In genomic region chr7:85972504-85973141, GRCh38 we compare ENCODE assay signal across 29 cellular contexts.
"Had no signal": no experiment of that assay in that cellular context is flagged by ENCODE, and none has a peak within 500 bp of the region (broad histone marks: within the 10 kb centered on the region; RNA-seq: fewer than 3 reads in every experiment).

No MANE protein-coding gene starts in this region.

- H3K36me3 Mint-ChIP-seq: activated CD8-positive, alpha-beta memory T cell treated with anti-CD3 and anti-CD28 coated beads, Interleukin-2, amount 10 ng/mL, durations not matched to agents 7 days and 5 days; activated naive CD4-positive, alpha-beta T cell treated with anti-CD3 and anti-CD28 coated beads, Interleukin-2, amount 50 U/mL, for 24 hours; mesothelial cell of epicardium; naive B cell had no signal

- H3K36me3 ChIP-seq: breast epithelium, esophagus muscularis mucosa, ovary, prostate gland, transverse colon, vagina had no signal

- H3K4me3 Mint-ChIP-seq: activated CD4-positive, alpha-beta memory T cell treated with anti-CD3 and anti-CD28 coated beads, Interleukin-2, amount 10 ng/mL, durations not matched to agents 7 days and 5 days; activated CD4-positive, alpha-beta T cell treated with anti-CD3 and anti-CD28 coated beads, Interleukin-2, amount 10 ng/mL, durations not matched to agents 24 days and 14 days; activated CD8-positive, alpha-beta memory T cell treated with anti-CD3 and anti-CD28 coated beads, Interleukin-2, amount 10 ng/mL, durations not matched to agents 7 days and 5 days; activated naive CD4-positive, alpha-beta T cell treated with anti-CD3 and anti-CD28 coated beads, Interleukin-2, amount 50 U/mL, for 24 hours; activated naive CD8-positive, alpha-beta T cell treated with anti-CD3 and anti-CD28 coated beads, Interleukin-2, amount 50 U/mL, for 24 hours; mesothelial cell of epicardium; naive B cell; nephron progenitor cell had no signal

- DNase-seq: activated CD4-positive, alpha-beta memory T cell treated with anti-CD3 and anti-CD28 coated beads, Interleukin-2, amount 10 ng/mL, durations not matched to agents 7 days and 5 days; activated CD4-positive, alpha-beta T cell treated with anti-CD3 and anti-CD28 coated beads, Interleukin-2, amount 10 ng/mL, durations not matched to agents 24 days and 14 days; activated CD4-positive, CD25-positive, alpha-beta regulatory T cell treated with anti-CD3 and anti-CD28 coated beads, Interleukin-2, amount 50 U/mL, for 72 hours; activated CD8-positive, alpha-beta memory T cell treated with anti-CD3 and anti-CD28 coated beads, Interleukin-2, amount 10 ng/mL, durations not matched to agents 7 days and 5 days; activated naive CD8-positive, alpha-beta T cell treated with anti-CD3 and anti-CD28 coated beads, Interleukin-2, amount 50 U/mL, for 24 hours; activated T-cell treated with anti-CD3 and anti-CD28 coated beads, Interleukin-2, amount 50 U/mL, for 48 hours; amygdala; central memory CD4-positive, alpha-beta T cell; dermis blood vessel endothelial cell; effector CD4-positive, alpha-beta T cell; foreskin keratinocyte; left ventricle myocardium superior; mammary epithelial cell; naive B cell; nephron progenitor cell; ovary; retina; stimulated activated CD4-positive, alpha-beta T cell treated with anti-CD3 and anti-CD28 coated beads, Interleukin-1b, Interleukin-23, amount 100 ng/mL, for 48 hours; stimulated activated naive CD4-positive, alpha-beta T cell treated with Interleukin-2 at 50 U/mL for 16 hours; T-helper 2 cell; transverse colon had no signal

- H3K9me3 ChIP-seq: breast epithelium, esophagus muscularis mucosa, ovary, prostate gland, transverse colon, vagina had no signal

- H3K9me3 Mint-ChIP-seq: activated CD4-positive, alpha-beta T cell treated with anti-CD3 and anti-CD28 coated beads, Interleukin-2, amount 10 ng/mL, durations not matched to agents 24 days and 14 days; mesothelial cell of epicardium; naive B cell; nephron progenitor cell had no signal

- H3K4me1 ChIP-seq: breast epithelium, esophagus muscularis mucosa, foreskin keratinocyte, prostate gland, transverse colon, vagina had no signal

- H3K27ac ChIP-seq: breast epithelium, esophagus muscularis mucosa, foreskin keratinocyte, ovary, prostate gland, transverse colon, vagina had no signal

- H3K27me3 ChIP-seq: breast epithelium, esophagus muscularis mucosa, foreskin keratinocyte, ovary, transverse colon, vagina had no signal

- H3K4me1 Mint-ChIP-seq: activated CD4-positive, alpha-beta memory T cell treated with anti-CD3 and anti-CD28 coated beads, Interleukin-2, amount 10 ng/mL, durations not matched to agents 7 days and 5 days; activated CD4-positive, alpha-beta T cell treated with anti-CD3 and anti-CD28 coated beads, Interleukin-2, amount 10 ng/mL, durations not matched to agents 24 days and 14 days; activated CD8-positive, alpha-beta memory T cell treated with anti-CD3 and anti-CD28 coated beads, Interleukin-2, amount 10 ng/mL, durations not matched to agents 7 days and 5 days; activated naive CD4-positive, alpha-beta T cell treated with anti-CD3 and anti-CD28 coated beads, Interleukin-2, amount 50 U/mL, for 24 hours; activated naive CD8-positive, alpha-beta T cell treated with anti-CD3 and anti-CD28 coated beads, Interleukin-2, amount 50 U/mL, for 24 hours; naive B cell; nephron progenitor cell had no signal

- H3K4me3 ChIP-seq: breast epithelium, esophagus muscularis mucosa, ovary, prostate gland, smooth muscle cell, transverse colon, vagina had no signal

- H3K27ac Mint-ChIP-seq: activated CD4-positive, alpha-beta memory T cell treated with anti-CD3 and anti-CD28 coated beads, Interleukin-2, amount 10 ng/mL, durations not matched to agents 7 days and 5 days; activated CD4-positive, alpha-beta T cell treated with anti-CD3 and anti-CD28 coated beads, Interleukin-2, amount 10 ng/mL, durations not matched to agents 24 days and 14 days; activated CD8-positive, alpha-beta memory T cell treated with anti-CD3 and anti-CD28 coated beads, Interleukin-2, amount 10 ng/mL, durations not matched to agents 7 days and 5 days; activated naive CD4-positive, alpha-beta T cell treated with anti-CD3 and anti-CD28 coated beads, Interleukin-2, amount 50 U/mL, for 24 hours; activated naive CD8-positive, alpha-beta T cell treated with anti-CD3 and anti-CD28 coated beads, Interleukin-2, amount 50 U/mL, for 24 hours; activated T-helper 2 cell treated with anti-CD3 and anti-CD28 coated beads, Interferon-gamma antibody, Interleukin-2, Interleukin-4, amounts not matched to agents 10 μg/mL and 5 μg/mL and 100 μg/mL, durations not matched to agents 14 hours and 24 hours and 36 hours; mesothelial cell of epicardium; naive B cell; nephron progenitor cell had no signal

- ATAC-seq: activated CD8-positive, alpha-beta memory T cell treated with anti-CD3 and anti-CD28 coated beads, Interleukin-2, amount 10 ng/mL, durations not matched to agents 7 days and 5 days; activated naive CD8-positive, alpha-beta T cell treated with anti-CD3 and anti-CD28 coated beads, Interleukin-2, amount 50 U/mL, for 24 hours; foreskin keratinocyte; left ventricle myocardium superior had no signal
